Comparison of ENCODE assay signal across 1 cellular context in the genomic region with DNA sequence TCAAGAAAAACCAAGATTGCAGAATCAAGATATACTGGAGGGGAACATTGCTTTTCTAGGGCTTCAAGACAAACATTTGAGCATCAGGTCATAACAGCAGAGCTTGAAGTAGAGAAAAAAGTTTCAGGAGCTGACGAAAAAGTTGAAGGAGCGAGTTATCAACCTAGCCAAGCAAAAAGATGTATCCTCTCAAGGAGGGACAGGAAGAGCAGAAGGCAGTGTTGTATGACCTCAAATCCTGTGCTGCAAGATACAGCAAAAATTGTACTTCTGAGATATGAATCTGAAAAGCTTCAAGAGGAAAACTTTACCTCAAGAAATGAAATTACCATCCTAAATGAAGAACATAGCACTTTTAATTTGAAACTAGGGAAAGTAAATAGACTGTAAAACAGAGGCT.
TF ChIP-seq lines count a peak whose summit lies in the region.

No MANE protein-coding gene starts in this region.

TF ChIP-seq in IMR-90, 13 proteins besides CTCF, POLR2A, EP300 and RAD21 (continued from another document):
- no peak for TF ChIP-seq RCOR1 (IDR thresholded peaks at IDR 0.05; ENCODE audit: insufficient replicate concordance, low read length)
- no peak for TF ChIP-seq NFE2L2 (IDR thresholded peaks at IDR 0.05; ENCODE audit: low read depth, low read length)
- no peak for TF ChIP-seq SMC3 (IDR thresholded peaks at IDR 0.05; ENCODE audit: low read depth, low read length)
- TF ChIP-seq, protein P1, sequence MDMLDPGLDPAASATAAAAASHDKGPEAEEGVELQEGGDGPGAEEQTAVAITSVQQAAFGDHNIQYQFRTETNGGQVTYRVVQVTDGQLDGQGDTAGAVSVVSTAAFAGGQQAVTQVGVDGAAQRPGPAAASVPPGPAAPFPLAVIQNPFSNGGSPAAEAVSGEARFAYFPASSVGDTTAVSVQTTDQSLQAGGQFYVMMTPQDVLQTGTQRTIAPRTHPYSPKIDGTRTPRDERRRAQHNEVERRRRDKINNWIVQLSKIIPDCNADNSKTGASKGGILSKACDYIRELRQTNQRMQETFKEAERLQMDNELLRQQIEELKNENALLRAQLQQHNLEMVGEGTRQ (IDR thresholded peaks at IDR 0.05; ENCODE audit: low read depth, low read length), result no peak
- no peak for TF ChIP-seq BHLHE40 (IDR thresholded peaks at IDR 0.05; ENCODE audit: low read depth, low read length)
